1 cellular context compared by ENCODE assay signal in genomic region chr6:22558288-22558882, GRCh38.
TF ChIP-seq lines count a peak whose summit lies in the region.

No MANE protein-coding gene starts in this region.

TF ChIP-seq in SK-N-SH, 30 proteins besides CTCF, POLR2A, EP300 and RAD21 (continued from another document):
- TF ChIP-seq, protein P1, sequence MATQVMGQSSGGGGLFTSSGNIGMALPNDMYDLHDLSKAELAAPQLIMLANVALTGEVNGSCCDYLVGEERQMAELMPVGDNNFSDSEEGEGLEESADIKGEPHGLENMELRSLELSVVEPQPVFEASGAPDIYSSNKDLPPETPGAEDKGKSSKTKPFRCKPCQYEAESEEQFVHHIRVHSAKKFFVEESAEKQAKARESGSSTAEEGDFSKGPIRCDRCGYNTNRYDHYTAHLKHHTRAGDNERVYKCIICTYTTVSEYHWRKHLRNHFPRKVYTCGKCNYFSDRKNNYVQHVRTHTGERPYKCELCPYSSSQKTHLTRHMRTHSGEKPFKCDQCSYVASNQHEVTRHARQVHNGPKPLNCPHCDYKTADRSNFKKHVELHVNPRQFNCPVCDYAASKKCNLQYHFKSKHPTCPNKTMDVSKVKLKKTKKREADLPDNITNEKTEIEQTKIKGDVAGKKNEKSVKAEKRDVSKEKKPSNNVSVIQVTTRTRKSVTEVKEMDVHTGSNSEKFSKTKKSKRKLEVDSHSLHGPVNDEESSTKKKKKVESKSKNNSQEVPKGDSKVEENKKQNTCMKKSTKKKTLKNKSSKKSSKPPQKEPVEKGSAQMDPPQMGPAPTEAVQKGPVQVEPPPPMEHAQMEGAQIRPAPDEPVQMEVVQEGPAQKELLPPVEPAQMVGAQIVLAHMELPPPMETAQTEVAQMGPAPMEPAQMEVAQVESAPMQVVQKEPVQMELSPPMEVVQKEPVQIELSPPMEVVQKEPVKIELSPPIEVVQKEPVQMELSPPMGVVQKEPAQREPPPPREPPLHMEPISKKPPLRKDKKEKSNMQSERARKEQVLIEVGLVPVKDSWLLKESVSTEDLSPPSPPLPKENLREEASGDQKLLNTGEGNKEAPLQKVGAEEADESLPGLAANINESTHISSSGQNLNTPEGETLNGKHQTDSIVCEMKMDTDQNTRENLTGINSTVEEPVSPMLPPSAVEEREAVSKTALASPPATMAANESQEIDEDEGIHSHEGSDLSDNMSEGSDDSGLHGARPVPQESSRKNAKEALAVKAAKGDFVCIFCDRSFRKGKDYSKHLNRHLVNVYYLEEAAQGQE (IDR thresholded peaks at IDR 0.05; ENCODE audit: low read depth, low read length), result no peak
- no peak for TF ChIP-seq RXRA (IDR thresholded peaks at IDR 0.05; ENCODE audit: borderline replicate concordance, low read depth)
- TF ChIP-seq, protein P2, sequence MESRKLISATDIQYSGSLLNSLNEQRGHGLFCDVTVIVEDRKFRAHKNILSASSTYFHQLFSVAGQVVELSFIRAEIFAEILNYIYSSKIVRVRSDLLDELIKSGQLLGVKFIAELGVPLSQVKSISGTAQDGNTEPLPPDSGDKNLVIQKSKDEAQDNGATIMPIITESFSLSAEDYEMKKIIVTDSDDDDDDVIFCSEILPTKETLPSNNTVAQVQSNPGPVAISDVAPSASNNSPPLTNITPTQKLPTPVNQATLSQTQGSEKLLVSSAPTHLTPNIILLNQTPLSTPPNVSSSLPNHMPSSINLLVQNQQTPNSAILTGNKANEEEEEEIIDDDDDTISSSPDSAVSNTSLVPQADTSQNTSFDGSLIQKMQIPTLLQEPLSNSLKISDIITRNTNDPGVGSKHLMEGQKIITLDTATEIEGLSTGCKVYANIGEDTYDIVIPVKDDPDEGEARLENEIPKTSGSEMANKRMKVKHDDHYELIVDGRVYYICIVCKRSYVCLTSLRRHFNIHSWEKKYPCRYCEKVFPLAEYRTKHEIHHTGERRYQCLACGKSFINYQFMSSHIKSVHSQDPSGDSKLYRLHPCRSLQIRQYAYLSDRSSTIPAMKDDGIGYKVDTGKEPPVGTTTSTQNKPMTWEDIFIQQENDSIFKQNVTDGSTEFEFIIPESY (IDR thresholded peaks at IDR 0.05; ENCODE audit: borderline replicate concordance, low read depth), result no peak
- TF ChIP-seq, protein P3, sequence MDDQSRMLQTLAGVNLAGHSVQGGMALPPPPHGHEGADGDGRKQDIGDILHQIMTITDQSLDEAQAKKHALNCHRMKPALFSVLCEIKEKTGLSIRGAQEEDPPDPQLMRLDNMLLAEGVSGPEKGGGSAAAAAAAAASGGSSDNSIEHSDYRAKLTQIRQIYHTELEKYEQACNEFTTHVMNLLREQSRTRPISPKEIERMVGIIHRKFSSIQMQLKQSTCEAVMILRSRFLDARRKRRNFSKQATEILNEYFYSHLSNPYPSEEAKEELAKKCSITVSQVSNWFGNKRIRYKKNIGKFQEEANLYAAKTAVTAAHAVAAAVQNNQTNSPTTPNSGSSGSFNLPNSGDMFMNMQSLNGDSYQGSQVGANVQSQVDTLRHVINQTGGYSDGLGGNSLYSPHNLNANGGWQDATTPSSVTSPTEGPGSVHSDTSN (IDR thresholded peaks at IDR 0.05), result peak; percentile 72
- TF ChIP-seq USF2 (IDR thresholded peaks at IDR 0.05; ENCODE audit: borderline replicate concordance, low read depth, low read length), result no peak
- 0 out of 2 replicates have a peak, but pooled peaks have one; percentile 15 for TF ChIP-seq YY1 (IDR thresholded peaks at IDR 0.05; ENCODE audit: low read depth)
- peak; percentile 14; the same call in 1 of the 2 replicates for TF ChIP-seq JUND (IDR thresholded peaks at IDR 0.05)
- TF ChIP-seq MXI1 (IDR thresholded peaks at IDR 0.05; ENCODE audit: low read depth, low read length), result no peak; the same call in 1 of the 2 replicates
- no peak for TF ChIP-seq FOSL2 (IDR thresholded peaks at IDR 0.05; ENCODE audit: borderline replicate concordance, low read depth)
- peak; percentile 20; the same call in 1 of the 2 replicates for TF ChIP-seq SMC3 (IDR thresholded peaks at IDR 0.05; ENCODE audit: low read depth, low read length)
- TF ChIP-seq FOXJ3 (CRISPR knock-in tag; IDR thresholded peaks at IDR 0.05), result no peak
- no peak for TF ChIP-seq ELF1 (IDR thresholded peaks at IDR 0.05)
- no peak for TF ChIP-seq IRF3 (IDR thresholded peaks at IDR 0.05; ENCODE audit: low read depth, low read length)
- TF ChIP-seq GABPA (IDR thresholded peaks at IDR 0.05; ENCODE audit: low read depth), result no peak
- TF ChIP-seq SIN3A (IDR thresholded peaks at IDR 0.05; ENCODE audit: borderline replicate concordance, low read depth, low read length), result no peak
- TF ChIP-seq POLR2AphosphoS5 (IDR thresholded peaks at IDR 0.05; ENCODE audit: low read depth, low read length), result peak; percentile 64
- no peak for TF ChIP-seq TAF1 (IDR thresholded peaks at IDR 0.05; ENCODE audit: borderline replicate concordance, low read depth, low read length)
- peak; percentile 89 for TF ChIP-seq RCOR1 (IDR thresholded peaks at IDR 0.05; ENCODE audit: low read length)
- TF ChIP-seq FOXM1 (IDR thresholded peaks at IDR 0.05; ENCODE audit: low read depth), result no peak
- TF ChIP-seq NFIC (IDR thresholded peaks at IDR 0.05; ENCODE audit: borderline replicate concordance), result no peak
TF ChIP-seq in SK-N-SH: peak in this region for 8.
